Comparison of ENCODE assay signal across 2 cellular contexts in the genomic region with DNA sequence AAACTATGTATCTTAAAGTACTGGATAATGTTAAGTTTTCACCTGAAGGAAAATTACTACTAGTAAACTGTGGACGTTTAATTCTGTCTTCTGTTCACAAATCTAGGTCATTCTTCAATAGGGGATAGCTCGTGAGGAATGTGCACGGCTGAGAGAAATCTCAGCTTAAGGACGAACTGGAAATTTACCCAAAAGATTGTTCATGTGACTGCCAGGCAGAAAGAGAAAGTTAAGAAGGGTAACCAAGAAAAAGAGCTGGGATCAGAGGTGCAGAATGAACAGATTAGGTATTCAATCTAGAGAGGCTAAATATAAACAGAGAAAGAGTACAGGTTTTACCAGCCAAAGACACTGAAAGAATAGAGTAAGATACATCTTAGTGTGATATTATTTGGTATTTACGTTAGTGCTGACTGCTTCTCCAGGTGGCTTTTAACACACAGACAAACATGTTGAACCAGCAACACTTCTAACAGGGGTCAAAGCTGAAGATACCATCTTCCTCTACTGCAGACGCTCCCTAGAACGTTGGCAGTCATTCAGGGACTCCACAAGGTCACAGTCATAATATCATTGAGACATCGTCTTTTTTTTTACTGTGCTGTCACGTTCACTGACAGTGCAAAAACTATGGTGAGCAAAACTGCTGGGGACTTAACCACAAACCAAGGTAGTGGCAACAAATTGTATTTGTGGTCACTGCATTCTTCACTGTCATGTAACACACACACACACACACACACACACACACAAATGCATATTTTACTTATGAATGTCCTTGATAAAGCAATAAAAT.
TF ChIP-seq lines count a peak whose summit lies in the region.

No MANE protein-coding gene starts in this region.

TF ChIP-seq in GM23338, 12 proteins besides CTCF, POLR2A, EP300 and RAD21 (continued from another document):
- TF ChIP-seq, protein P1, sequence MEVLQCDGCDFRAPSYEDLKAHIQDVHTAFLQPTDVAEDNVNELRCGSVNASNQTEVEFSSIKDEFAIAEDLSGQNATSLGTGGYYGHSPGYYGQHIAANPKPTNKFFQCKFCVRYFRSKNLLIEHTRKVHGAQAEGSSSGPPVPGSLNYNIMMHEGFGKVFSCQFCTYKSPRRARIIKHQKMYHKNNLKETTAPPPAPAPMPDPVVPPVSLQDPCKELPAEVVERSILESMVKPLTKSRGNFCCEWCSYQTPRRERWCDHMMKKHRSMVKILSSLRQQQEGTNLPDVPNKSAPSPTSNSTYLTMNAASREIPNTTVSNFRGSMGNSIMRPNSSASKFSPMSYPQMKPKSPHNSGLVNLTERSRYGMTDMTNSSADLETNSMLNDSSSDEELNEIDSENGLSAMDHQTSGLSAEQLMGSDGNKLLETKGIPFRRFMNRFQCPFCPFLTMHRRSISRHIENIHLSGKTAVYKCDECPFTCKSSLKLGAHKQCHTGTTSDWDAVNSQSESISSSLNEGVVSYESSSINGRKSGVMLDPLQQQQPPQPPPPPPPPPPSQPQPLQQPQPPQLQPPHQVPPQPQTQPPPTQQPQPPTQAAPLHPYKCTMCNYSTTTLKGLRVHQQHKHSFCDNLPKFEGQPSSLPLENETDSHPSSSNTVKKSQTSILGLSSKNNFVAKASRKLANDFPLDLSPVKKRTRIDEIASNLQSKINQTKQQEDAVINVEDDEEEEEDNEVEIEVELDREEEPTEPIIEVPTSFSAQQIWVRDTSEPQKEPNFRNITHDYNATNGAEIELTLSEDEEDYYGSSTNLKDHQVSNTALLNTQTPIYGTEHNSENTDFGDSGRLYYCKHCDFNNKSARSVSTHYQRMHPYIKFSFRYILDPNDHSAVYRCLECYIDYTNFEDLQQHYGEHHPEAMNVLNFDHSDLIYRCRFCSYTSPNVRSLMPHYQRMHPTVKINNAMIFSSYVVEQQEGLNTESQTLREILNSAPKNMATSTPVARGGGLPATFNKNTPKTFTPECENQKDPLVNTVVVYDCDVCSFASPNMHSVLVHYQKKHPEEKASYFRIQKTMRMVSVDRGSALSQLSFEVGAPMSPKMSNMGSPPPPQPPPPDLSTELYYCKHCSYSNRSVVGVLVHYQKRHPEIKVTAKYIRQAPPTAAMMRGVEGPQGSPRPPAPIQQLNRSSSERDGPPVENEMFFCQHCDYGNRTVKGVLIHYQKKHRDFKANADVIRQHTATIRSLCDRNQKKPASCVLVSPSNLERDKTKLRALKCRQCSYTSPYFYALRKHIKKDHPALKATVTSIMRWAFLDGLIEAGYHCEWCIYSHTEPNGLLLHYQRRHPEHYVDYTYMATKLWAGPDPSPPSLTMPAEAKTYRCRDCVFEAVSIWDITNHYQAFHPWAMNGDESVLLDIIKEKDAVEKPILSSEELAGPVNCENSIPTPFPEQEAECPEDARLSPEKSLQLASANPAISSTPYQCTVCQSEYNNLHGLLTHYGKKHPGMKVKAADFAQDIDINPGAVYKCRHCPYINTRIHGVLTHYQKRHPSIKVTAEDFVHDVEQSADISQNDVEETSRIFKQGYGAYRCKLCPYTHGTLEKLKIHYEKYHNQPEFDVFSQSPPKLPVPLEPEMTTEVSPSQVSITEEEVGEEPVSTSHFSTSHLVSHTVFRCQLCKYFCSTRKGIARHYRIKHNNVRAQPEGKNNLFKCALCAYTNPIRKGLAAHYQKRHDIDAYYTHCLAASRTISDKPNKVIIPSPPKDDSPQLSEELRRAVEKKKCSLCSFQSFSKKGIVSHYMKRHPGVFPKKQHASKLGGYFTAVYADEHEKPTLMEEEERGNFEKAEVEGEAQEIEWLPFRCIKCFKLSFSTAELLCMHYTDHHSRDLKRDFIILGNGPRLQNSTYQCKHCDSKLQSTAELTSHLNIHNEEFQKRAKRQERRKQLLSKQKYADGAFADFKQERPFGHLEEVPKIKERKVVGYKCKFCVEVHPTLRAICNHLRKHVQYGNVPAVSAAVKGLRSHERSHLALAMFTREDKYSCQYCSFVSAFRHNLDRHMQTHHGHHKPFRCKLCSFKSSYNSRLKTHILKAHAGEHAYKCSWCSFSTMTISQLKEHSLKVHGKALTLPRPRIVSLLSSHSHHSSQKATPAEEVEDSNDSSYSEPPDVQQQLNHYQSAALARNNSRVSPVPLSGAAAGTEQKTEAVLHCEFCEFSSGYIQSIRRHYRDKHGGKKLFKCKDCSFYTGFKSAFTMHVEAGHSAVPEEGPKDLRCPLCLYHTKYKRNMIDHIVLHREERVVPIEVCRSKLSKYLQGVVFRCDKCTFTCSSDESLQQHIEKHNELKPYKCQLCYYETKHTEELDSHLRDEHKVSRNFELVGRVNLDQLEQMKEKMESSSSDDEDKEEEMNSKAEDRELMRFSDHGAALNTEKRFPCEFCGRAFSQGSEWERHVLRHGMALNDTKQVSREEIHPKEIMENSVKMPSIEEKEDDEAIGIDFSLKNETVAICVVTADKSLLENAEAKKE (CRISPR knock-in tag; IDR thresholded peaks at IDR 0.05): no peak
- no peak for TF ChIP-seq REST (IDR thresholded peaks at IDR 0.05; ENCODE audit: unreplicated experiment)

TF ChIP-seq in WTC11, 78 proteins besides CTCF, POLR2A, EP300 and RAD21 (continued from another document):
- TF ChIP-seq FOXP4 (CRISPR knock-in tag; IDR thresholded peaks at IDR 0.05) (no peak), E2F4 (CRISPR knock-in tag; IDR thresholded peaks at IDR 0.05; ENCODE audit: borderline replicate concordance, low read depth) (no peak), FOXJ3 (CRISPR knock-in tag; IDR thresholded peaks at IDR 0.05; ENCODE audit: borderline replicate concordance) (no peak), SMAD4 (CRISPR knock-in tag; IDR thresholded peaks at IDR 0.05) (no peak), ZNF121 (CRISPR knock-in tag; IDR thresholded peaks at IDR 0.05) (no peak), ELF4 (CRISPR knock-in tag; IDR thresholded peaks at IDR 0.05; ENCODE audit: low read depth) (no peak), ZNF232 (CRISPR knock-in tag; IDR thresholded peaks at IDR 0.05) (no peak)
